8 cellular contexts compared by ENCODE assay signal in genomic region chr5:139968547-139969261, GRCh38.
DNase-seq lines count a peak whose midpoint lies in the region; ATAC-seq and TF ChIP-seq lines count a peak whose summit lies in the region.

No MANE protein-coding gene starts in this region.

- no peak overlapping the region for H3K14ac ChIP-seq in H9 (ENCODE audit: insufficient read depth, low read length)

- H3K4me1 ChIP-seq in H9 (ENCODE audit: insufficient read depth, low read length) (no peaks in the 10 kb centered on the region), thoracic aorta (ENCODE audit: control insufficient read depth in 1 of 2, low read depth in 2 of 2) (peaks cover 3 to 12% of the 10 kb centered on the region in 2 donors)

- no peak overlapping the region for H3K4ac ChIP-seq in H9 (ENCODE audit: low read depth, low read length)

- peak; percentile 62 for ATAC-seq in thoracic aorta (ENCODE audit: insufficient number of reproducible peaks, low FRiP score, low read depth)

- H3K4me3 Mint-ChIP-seq in H9: no peak overlapping the region
- H3K4me3 Mint-ChIP-seq in osteocyte (ENCODE audit: unreplicated experiment): no peak overlapping the region

- H3K9me3 Mint-ChIP-seq in H9: no peaks in the 10 kb centered on the region
- H3K9me3 Mint-ChIP-seq in osteocyte (ENCODE audit: unreplicated experiment): no peaks in the 10 kb centered on the region

- no peak overlapping the region for H3K4me2 ChIP-seq in H9 (ENCODE audit: insufficient read depth, insufficient read length, low read length)

- no peak overlapping the region for H3K9ac ChIP-seq in H9 (ENCODE audit: extremely low read depth, insufficient read length, low read length)

- no peak overlapping the region for H3K27ac ChIP-seq in H9 (ENCODE audit: insufficient read length, low read depth, low read length)
- no peak overlapping the region for H3K27ac ChIP-seq in thoracic aorta

- H3K4me3 ChIP-seq in MG63 (no peak overlapping the region), thoracic aorta (peak overlapping the region; percentile 27)

- no peak overlapping the region for H3K56ac ChIP-seq in H9 (ENCODE audit: insufficient read length, low read depth, low read length)

- H2AFZ ChIP-seq in H9 (ENCODE audit: low read length): no peak overlapping the region

- H3K27me3 Mint-ChIP-seq in H9 (ENCODE audit: low read depth) (peaks cover 48% of the 10 kb centered on the region), osteocyte (ENCODE audit: unreplicated experiment) (peaks cover 55% of the 10 kb centered on the region)

- H4K8ac ChIP-seq in H9 (replicated peaks; ENCODE audit: insufficient read length, low read depth, low read length): no peak overlapping the region

- no peak overlapping the region for H2BK12ac ChIP-seq in H9 (ENCODE audit: insufficient read length, low read depth, low read length)

- TF ChIP-seq CTCF in H9 (conservative IDR thresholded peaks at IDR 0.05): peak; percentile 100
- TF ChIP-seq CTCF in osteocyte (IDR thresholded peaks at IDR 0.05): peak; percentile 99
- TF ChIP-seq CTCF in thoracic aorta (IDR thresholded peaks at IDR 0.05): peak; percentile 97

- no peak overlapping the region for H4K5ac ChIP-seq in H9 (ENCODE audit: insufficient read length, low read depth, low read length)

- H3K27me3 ChIP-seq in H9 (ENCODE audit: insufficient read depth, low read length) (no peaks in the 10 kb centered on the region), MG63 (0 out of 2 replicates have a peak, but pooled peaks cover under 1% of the 10 kb centered on the region), thoracic aorta (replicated peaks; ENCODE audit: insufficient read depth) (no peaks in the 10 kb centered on the region)

- H3K9me3 ChIP-seq in H9 (ENCODE audit: control insufficient read depth, low read depth, low read length) (no peaks in the 10 kb centered on the region), MG63 (no peaks in the 10 kb centered on the region), thoracic aorta (no peaks in the 10 kb centered on the region)

- no CpG with 5 or more reads among the region's 23 CpGs for WGBS in H9 (ENCODE audit: extremely low coverage, insufficient read length, low lambda C conversion rate)

- H2BK120ac ChIP-seq in H9 (ENCODE audit: low read depth, low read length, poor library complexity, severe bottlenecking): no peak overlapping the region

- H3K23ac ChIP-seq in H9 (ENCODE audit: insufficient read length, low read depth, low read length): no peak overlapping the region

- H3K79me1 ChIP-seq in H9 (ENCODE audit: insufficient read depth, low read depth, low read length, poor library complexity, severe bottlenecking): no peaks in the 10 kb centered on the region

- H3K23me2 ChIP-seq in H9 (ENCODE audit: insufficient read length, low read depth, low read length, poor library complexity, severe bottlenecking): no peaks in the 10 kb centered on the region

- H3K18ac ChIP-seq in H9 (ENCODE audit: insufficient read length, low read depth, low read length): no peak overlapping the region

- H3T11ph ChIP-seq in H9 (ENCODE audit: low read length): no peak overlapping the region

- H2BK20ac ChIP-seq in H9 (ENCODE audit: low read depth, low read length, poor library complexity, severe bottlenecking): no peak overlapping the region

- no peak overlapping the region for H2BK15ac ChIP-seq in H9 (ENCODE audit: low read depth, low read length)

- no peaks in the 10 kb centered on the region for H3K36me3 Mint-ChIP-seq in H9 (ENCODE audit: insufficient read depth in 1 of 3, low read depth in 3 of 3)
- no peaks in the 10 kb centered on the region for H3K36me3 Mint-ChIP-seq in osteocyte (ENCODE audit: unreplicated experiment)

- no peaks in the 10 kb centered on the region for H4K20me1 ChIP-seq in H9 (ENCODE audit: control insufficient read depth, insufficient read depth, insufficient read length)

- no peaks in the 10 kb centered on the region; the same call in 1 of the 2 replicates for H3K79me2 ChIP-seq in H9 (ENCODE audit: insufficient read depth, low read length)

- no peak overlapping the region for H4K91ac ChIP-seq in H9 (ENCODE audit: insufficient read length, low read depth, low read length)

- H3K27ac Mint-ChIP-seq in H9: no peak overlapping the region
- no peak overlapping the region for H3K27ac Mint-ChIP-seq in osteocyte (ENCODE audit: unreplicated experiment)

- H3K36me3 ChIP-seq in MG63 (no peaks in the 10 kb centered on the region), thoracic aorta (no peaks in the 10 kb centered on the region)

- no peaks in the 10 kb centered on the region for H3K4me1 Mint-ChIP-seq in H9
- no peaks in the 10 kb centered on the region for H3K4me1 Mint-ChIP-seq in osteocyte (ENCODE audit: unreplicated experiment)

- no peak overlapping the region for H2AK5ac ChIP-seq in H9 (ENCODE audit: insufficient read length, low read length)

- DNase-seq in GM04504 (ENCODE audit: low read depth) (peak; percentile 33), H9 (peak; percentile 94), MG63 (peak; percentile 82), SHP77 (lab: John Stamatoyannopoulos, UW) (peak; percentile 83 to 87), activated gamma-delta T cell (lab: John Stamatoyannopoulos, UW) (peak; percentile 58), foreskin melanocyte (peak; percentile 53), osteocyte (ENCODE audit: extremely low spot score, unreplicated experiment) (peak; percentile 95), thoracic aorta (ENCODE audit: low spot score) (peak; percentile 32)

- no peak overlapping the region for H2BK5ac ChIP-seq in H9 (ENCODE audit: insufficient read length, low read length)

Comparison
In these comparisons a context has a peak if more than half of its experiments do, and no peak if none do; other contexts are left out.
1. DNase-seq: peak in every context shown above with its lines; median percentile 95 in osteocyte; 94 in H9; 85 in SHP77; 82 in MG63; 58 in activated gamma-delta T cell; 53 in foreskin melanocyte; 33 in GM04504; 32 in thoracic aorta.